In genomic region chr13:31774186-31774585, GRCh38 we compare ENCODE assay signal across 24 cellular contexts. TPM values are rescaled to one million over a fixed set of nuclear protein-coding genes. Genes with fewer than 3 reads are reported as not detected.
"Had no signal": no experiment of that assay in that cellular context is flagged by ENCODE, and none has a peak within 500 bp of the region (broad histone marks: within the 10 kb centered on the region; RNA-seq: fewer than 3 reads in every experiment).

No MANE protein-coding gene starts in this region.

- DNase-seq: activated CD4-positive, alpha-beta T cell treated with anti-CD3 and anti-CD28 coated beads for 1 hour; activated CD4-positive, alpha-beta T cell treated with anti-CD3 and anti-CD28 coated beads, Interleukin-2, amount 50 U/mL, for 4 hours; activated naive CD4-positive, alpha-beta T cell treated with anti-CD3 and anti-CD28 coated beads for 36 hours; activated naive CD8-positive, alpha-beta T cell treated with anti-CD3 and anti-CD28 coated beads, Interleukin-2, amount 50 U/mL, for 24 hours; aorta; dorsolateral prefrontal cortex; endodermal cell; hippocampal formation; kidney; left ventricle myocardium inferior; mesendoderm; posterior cingulate gyrus; stimulated activated CD4-positive, alpha-beta T cell treated with anti-CD3 and anti-CD28 coated beads, Interleukin-15, amount 100 ng/mL, for 24 hours; stimulated activated CD4-positive, alpha-beta T cell treated with anti-CD3 and anti-CD28 coated beads, Interleukin-4, amount 100 ng/mL, for 24 hours; stimulated activated naive CD4-positive, alpha-beta T cell; substantia nigra; T-helper 1 cell; T1000 had no signal

- H3K4me3 ChIP-seq: cardiac muscle cell, dorsolateral prefrontal cortex, right atrium auricular region, skin epidermis had no signal

- H3K36me3 ChIP-seq: cardiac muscle cell, left ventricle myocardium inferior, right atrium auricular region had no signal

- H3K9me3 ChIP-seq: left ventricle myocardium inferior, right atrium auricular region had no signal

- ATAC-seq: activated naive CD8-positive, alpha-beta T cell treated with anti-CD3 and anti-CD28 coated beads, Interleukin-2, amount 50 U/mL, for 24 hours; natural killer cell treated with Interleukin-12 subunit alpha and Interleukin-12 subunit beta and Interleukin-15 and Interleukin-18, amount 100 ng/mL, for 72 hours had no signal

- FAIRE-seq: kidney had no signal

- H3K27ac ChIP-seq: cardiac muscle cell, dorsolateral prefrontal cortex, skin epidermis, VCaP had no signal

- H3K27me3 ChIP-seq: cardiac muscle cell, right atrium auricular region had no signal

- H3K4me1 ChIP-seq: right atrium auricular region had no signal

RNA-seq across cellular contexts. Expression of gene RXFP2, which starts 34.9 kb away (rescaled TPM):
- total RNA-seq: activated naive CD4-positive, alpha-beta T cell treated with anti-CD3 and anti-CD28 coated beads for 36 hours; activated T-helper 2 cell treated with anti-CD3 and anti-CD28 coated beads, Interferon-gamma antibody, Interleukin-2, Interleukin-4, amounts not matched to agents 10 μg/mL and 5 μg/mL and 100 μg/mL, durations not matched to agents 14 hours and 24 hours and 36 hours; aorta; cardiac muscle cell; endodermal cell; left ventricle myocardium inferior; natural killer cell treated with Interleukin-12 subunit alpha and Interleukin-12 subunit beta and Interleukin-15 and Interleukin-18, amount 100 ng/mL, for 72 hours; right atrium auricular region had no signal
